In genomic region chr20:58271596-58272460, GRCh38 we compare ENCODE assay signal across 16 cellular contexts. TPM values are rescaled to one million over a fixed set of nuclear protein-coding genes. Genes with fewer than 3 reads are reported as not detected.
DNase-seq lines count a peak whose midpoint lies in the region; ATAC-seq and TF ChIP-seq lines count a peak whose summit lies in the region.
"Had no signal": no experiment of that assay in that cellular context is flagged by ENCODE, and none has a peak within 500 bp of the region (broad histone marks: within the 10 kb centered on the region; RNA-seq: fewer than 3 reads in every experiment).

No MANE protein-coding gene starts in this region.

- TF ChIP-seq CTCF in GM13976 (IDR thresholded peaks at IDR 0.05; ENCODE audit: borderline replicate concordance, control extremely low read depth, extremely low read depth, insufficient read depth, missing control alignments) = no peak

- no peak for ATAC-seq in Right ventricle myocardium superior (ENCODE audit: poor library complexity)

- in situ Hi-C loops in GM13976 (cut with MboI; ENCODE audit: low sequenced_read_pairs, unreplicated experiment) = no loop called here

- DNase-seq in GM13976 (ENCODE audit: low spot score) (peak; percentile 21), NCI-H1436 treated with DMSO at 0.1 percent for 48 hours (lab: John Stamatoyannopoulos, UW) (peak; percentile 11), cerebellar nuclear complex (lab: John Stamatoyannopoulos, UW) (no peak), Right ventricle myocardium superior (no peak), dedifferentiated amniotic fluid mesenchymal stem cell (ENCODE audit: extremely low spot score) (no peak), mesenteric fat pad (ENCODE audit: low spot score) (no peak)
- peak; percentile 69 for DNase-seq in activated T-cell treated with anti-CD3 and anti-CD28 coated beads, Interleukin-2, amount 50 U/mL, for 48 hours
- DNase-seq in stimulated activated CD4-positive, alpha-beta T cell treated with anti-CD3 and anti-CD28 coated beads, Interleukin-12 subunit alpha, Interleukin-12 subunit beta, amount 100 ng/mL, for 48 hours (ENCODE audit: low read depth in 2 of 3, low spot score in 1 of 3) = peak; percentile 41 to 51 (median 50)
- DNase-seq: activated B cell treated with CpG ODN at 0.5 μM for 24 hours, HCEC 1CT, tibial artery had no signal

- intact Hi-C loops in Right ventricle myocardium superior (cut with DNase I) = no loop called here

RNA-seq across cellular contexts. Expression of gene RAB22A, which starts 37.7 kb away (rescaled TPM):
- total RNA-seq in Right ventricle myocardium superior (5.8 TPM), mesenteric fat pad (22.2 TPM)

RNA-seq across cellular contexts. Expression of gene ANKRD60, which starts 43.4 kb away (rescaled TPM):
- total RNA-seq in Right ventricle myocardium superior (not detected), mesenteric fat pad (not detected)
- total RNA-seq: activated B cell treated with CpG ODN at 0.5 μM for 24 hours, astrocyte, fibroblast of villous mesenchyme, G401, mucosa of gallbladder, SJSA1 had no signal

Comparison
In these comparisons a context has a peak if more than half of its experiments do, and no peak if none do; other contexts are left out.
1. DNase-seq: peak in GM13976 (single experiment), NCI-H1436 treated with DMSO at 0.1 percent for 48 hours (single experiment), activated T-cell treated with anti-CD3 and anti-CD28 coated beads, Interleukin-2, amount 50 U/mL, for 48 hours (2 of 2) and stimulated activated CD4-positive, alpha-beta T cell treated with anti-CD3 and anti-CD28 coated beads, Interleukin-12 subunit alpha, Interleukin-12 subunit beta, amount 100 ng/mL, for 48 hours (3 of 3); none in cerebellar nuclear complex (0 of 2), Right ventricle myocardium superior (single experiment), dedifferentiated amniotic fluid mesenchymal stem cell (single experiment) and mesenteric fat pad (single experiment).